In the genomic region with DNA sequence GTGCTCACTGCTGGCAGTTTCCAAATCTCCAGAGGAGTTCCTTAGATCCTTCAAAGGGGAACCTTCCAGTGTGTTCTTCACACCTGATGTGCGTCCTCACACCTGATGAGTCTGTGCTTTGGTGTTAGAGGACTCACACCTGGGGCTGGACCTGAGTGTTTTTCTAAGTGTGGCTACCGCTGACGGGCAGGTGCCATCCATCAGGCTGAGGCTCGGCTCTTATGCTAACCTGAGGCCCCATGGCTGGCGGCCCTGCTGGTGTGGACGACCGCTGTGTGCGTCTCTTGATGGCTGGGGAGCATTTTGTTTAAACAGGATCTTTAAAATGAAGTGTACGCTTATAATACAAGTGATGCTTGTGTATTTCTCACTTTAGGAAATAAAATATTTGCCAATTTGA, we compare ENCODE assay signal across 33 cellular contexts. TPM values are rescaled to one million over a fixed set of nuclear protein-coding genes. Genes with fewer than 3 reads are reported as not detected.
"Had no signal": no experiment of that assay in that cellular context is flagged by ENCODE, and none has a peak within 500 bp of the region (broad histone marks: within the 10 kb centered on the region; RNA-seq: fewer than 3 reads in every experiment).

No MANE protein-coding gene starts in this region.

- H3K27ac ChIP-seq: ascending aorta, coronary artery, dorsolateral prefrontal cortex, esophagus muscularis mucosa, foreskin keratinocyte, gastrocnemius medialis, heart left ventricle, WERI-Rb-1 had no signal

- H3K27me3 ChIP-seq: ascending aorta, dorsolateral prefrontal cortex, esophagus muscularis mucosa, foreskin keratinocyte, gastrocnemius medialis, heart left ventricle had no signal

- ATAC-seq: activated CD4-positive, CD25-positive, alpha-beta regulatory T cell treated with anti-CD3 and anti-CD28 coated beads, Interleukin-2, amount 50 U/mL, for 24 hours; activated CD8-positive, alpha-beta T cell treated with anti-CD3 and anti-CD28 coated beads for 36 hours; activated T-cell treated with anti-CD3 and anti-CD28 coated beads, Interleukin-2, amount 50 U/mL, for 4 hours; activated T-helper 17 cell treated with anti-CD3 and anti-CD28 coated beads, Interleukin-2, amount 50 U/mL, for 72 hours; foreskin keratinocyte; gastrocnemius medialis; T-helper 17 cell had no signal

- H3K27ac Mint-ChIP-seq: activated B cell treated with CpG ODN at 0.5 μM for 24 hours; activated CD8-positive, alpha-beta T cell treated with anti-CD3 and anti-CD28 coated beads for 36 hours; activated naive CD4-positive, alpha-beta T cell treated with anti-CD3 and anti-CD28 coated beads, Interleukin-2, amount 50 U/mL, for 24 hours; activated naive CD8-positive, alpha-beta T cell treated with anti-CD3 and anti-CD28 coated beads, Interleukin-2, amount 10 ng/mL, durations not matched to agents 7 days and 5 days; activated T-helper 17 cell treated with anti-CD3 and anti-CD28 coated beads, Interleukin-2, amount 50 U/mL, for 72 hours; brain; dendritic cell treated with granulocyte-macrophage colony-stimulating factor and Interleukin-4, amounts not matched to agents 40 ng/mL and 50 ng/mL, for 4 days; endodermal cell; T-helper 17 cell; T-helper 2 cell treated with Interferon-gamma antibody and Interleukin-4, amounts not matched to agents 5 μg/mL and 100 μg/mL, for 36 hours had no signal

- H3K9me3 ChIP-seq: esophagus muscularis mucosa, gastrocnemius medialis, heart left ventricle had no signal

- H3K4me1 ChIP-seq: ascending aorta, esophagus muscularis mucosa, foreskin keratinocyte, gastrocnemius medialis, heart left ventricle had no signal

- DNase-seq: activated B cell treated with CpG ODN at 0.5 μM for 24 hours; activated CD4-positive, alpha-beta T cell treated with anti-CD3 and anti-CD28 coated beads for 48 hours; activated CD4-positive, alpha-beta T cell treated with anti-CD3 and anti-CD28 coated beads, Interleukin-2, amount 50 U/mL, for 1 hour; activated CD4-positive, alpha-beta T cell treated with anti-CD3 and anti-CD28 coated beads, Interleukin-2, amount 50 U/mL, for 48 hours; activated CD8-positive, alpha-beta memory T cell treated with anti-CD3 and anti-CD28 coated beads for 24 hours; activated CD8-positive, alpha-beta T cell treated with anti-CD3 and anti-CD28 coated beads for 36 hours; activated effector memory CD4-positive, alpha-beta T cell treated with Interleukin-2 at 50 U/mL for 16 hours; activated gamma-delta T cell treated with Interleukin-2 at 50 U/mL for 16 hours; activated naive CD4-positive, alpha-beta T cell treated with Interleukin-2 at 50 U/mL for 16 hours; activated naive CD8-positive, alpha-beta T cell treated with anti-CD3 and anti-CD28 coated beads, Interleukin-2, amount 10 ng/mL, durations not matched to agents 7 days and 5 days; activated T-cell treated with anti-CD3 and anti-CD28 coated beads, Interleukin-2, amount 50 U/mL, for 4 hours; dorsolateral prefrontal cortex; effector memory CD4-positive, alpha-beta T cell; endodermal cell; erythroblast; foreskin keratinocyte; gastrocnemius medialis; T-helper 1 cell; T-helper 17 cell; T1000; WERI-Rb-1 had no signal

- H3K4me3 ChIP-seq: ascending aorta, coronary artery, dorsolateral prefrontal cortex, esophagus muscularis mucosa, gastrocnemius medialis, heart left ventricle had no signal

- H3K27me3 Mint-ChIP-seq: activated B cell treated with CpG ODN at 0.5 μM for 24 hours; activated CD8-positive, alpha-beta T cell treated with anti-CD3 and anti-CD28 coated beads for 36 hours; activated naive CD4-positive, alpha-beta T cell treated with anti-CD3 and anti-CD28 coated beads, Interleukin-2, amount 50 U/mL, for 24 hours; activated naive CD8-positive, alpha-beta T cell treated with anti-CD3 and anti-CD28 coated beads, Interleukin-2, amount 10 ng/mL, durations not matched to agents 7 days and 5 days; activated T-helper 17 cell treated with anti-CD3 and anti-CD28 coated beads, Interleukin-2, amount 50 U/mL, for 72 hours; central memory CD8-positive, alpha-beta T cell; dendritic cell treated with granulocyte-macrophage colony-stimulating factor and Interleukin-4, amounts not matched to agents 40 ng/mL and 50 ng/mL, for 4 days; T-helper 17 cell had no signal

- FAIRE-seq: bronchial epithelial cell had no signal

- H3K9me3 Mint-ChIP-seq: activated B cell treated with CpG ODN at 0.5 μM for 24 hours; activated CD8-positive, alpha-beta T cell treated with anti-CD3 and anti-CD28 coated beads for 36 hours; activated naive CD4-positive, alpha-beta T cell treated with anti-CD3 and anti-CD28 coated beads, Interleukin-2, amount 50 U/mL, for 24 hours; activated naive CD8-positive, alpha-beta T cell treated with anti-CD3 and anti-CD28 coated beads, Interleukin-2, amount 10 ng/mL, durations not matched to agents 7 days and 5 days; activated T-cell treated with anti-CD3 and anti-CD28 coated beads, Interleukin-2, amount 50 U/mL, for 4 hours; activated T-helper 17 cell treated with anti-CD3 and anti-CD28 coated beads, Interleukin-2, amount 50 U/mL, for 72 hours; brain; central memory CD8-positive, alpha-beta T cell; endodermal cell; T-helper 2 cell treated with Interferon-gamma antibody and Interleukin-4, amounts not matched to agents 5 μg/mL and 100 μg/mL, for 36 hours had no signal

- H3K4me1 Mint-ChIP-seq: activated naive CD4-positive, alpha-beta T cell treated with anti-CD3 and anti-CD28 coated beads, Interleukin-2, amount 50 U/mL, for 24 hours; activated naive CD8-positive, alpha-beta T cell treated with anti-CD3 and anti-CD28 coated beads, Interleukin-2, amount 10 ng/mL, durations not matched to agents 7 days and 5 days; activated T-helper 17 cell treated with anti-CD3 and anti-CD28 coated beads, Interleukin-2, amount 50 U/mL, for 72 hours; brain; endodermal cell had no signal

- H3K4me3 Mint-ChIP-seq: activated B cell treated with CpG ODN at 0.5 μM for 24 hours; activated CD8-positive, alpha-beta T cell treated with anti-CD3 and anti-CD28 coated beads for 36 hours; activated naive CD4-positive, alpha-beta T cell treated with anti-CD3 and anti-CD28 coated beads, Interleukin-2, amount 50 U/mL, for 24 hours; activated naive CD8-positive, alpha-beta T cell treated with anti-CD3 and anti-CD28 coated beads, Interleukin-2, amount 10 ng/mL, durations not matched to agents 7 days and 5 days; activated T-cell treated with anti-CD3 and anti-CD28 coated beads, Interleukin-2, amount 50 U/mL, for 4 hours; activated T-helper 17 cell treated with anti-CD3 and anti-CD28 coated beads, Interleukin-2, amount 50 U/mL, for 72 hours; brain; central memory CD8-positive, alpha-beta T cell; dendritic cell treated with granulocyte-macrophage colony-stimulating factor and Interleukin-4, amounts not matched to agents 40 ng/mL and 50 ng/mL, for 4 days; endodermal cell; T-helper 17 cell; T-helper 2 cell treated with Interferon-gamma antibody and Interleukin-4, amounts not matched to agents 5 μg/mL and 100 μg/mL, for 36 hours had no signal

RNA-seq across cellular contexts. Expression of a gene that starts 60.0 kb away (rescaled TPM):
- total RNA-seq: ascending aorta had no signal
